Comparison of ENCODE assay signal across 2 cellular contexts in the genomic region with DNA sequence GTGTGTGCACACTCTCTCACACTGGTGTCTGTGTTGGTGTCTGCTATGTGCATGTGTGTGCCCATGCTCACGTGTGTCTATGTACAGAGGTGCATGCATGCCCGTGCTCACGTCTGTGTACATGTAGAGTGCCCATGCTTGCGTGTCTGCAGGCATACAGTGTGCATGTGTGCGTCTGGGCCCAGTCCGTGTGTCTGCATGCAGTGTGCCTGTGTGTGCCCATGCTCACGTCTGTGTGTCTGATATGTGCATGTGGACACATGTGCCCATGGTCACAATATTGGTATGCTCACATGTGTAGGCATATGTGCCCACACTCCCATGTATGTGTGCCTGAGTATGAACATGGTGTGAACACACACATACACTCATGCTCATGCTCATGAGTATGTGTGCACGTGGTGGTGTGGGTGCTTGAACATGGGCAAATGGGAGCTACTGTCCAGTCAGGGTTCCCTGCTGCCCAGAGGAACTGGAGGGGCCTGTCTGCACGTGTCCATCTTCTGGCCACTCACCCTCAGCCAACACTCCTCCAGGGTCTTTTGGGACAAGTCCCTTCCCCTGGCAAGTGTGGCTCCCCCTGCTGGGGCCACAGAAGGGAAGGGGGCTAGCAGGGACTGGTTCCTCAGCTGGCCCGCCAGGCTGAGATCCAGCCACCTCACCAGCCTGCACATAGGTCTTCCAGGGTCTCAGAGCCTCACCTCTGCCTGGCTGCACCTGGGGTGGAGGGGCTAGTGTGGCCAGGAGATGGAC.
A peak's percentile ranks its signal among the peaks of the same experiment; 100 is the strongest.
TF ChIP-seq lines count a peak whose summit lies in the region.

No MANE protein-coding gene starts in this region.

TF ChIP-seq in HepG2, 621 proteins besides CTCF, POLR2A, EP300 and RAD21:
- TF ChIP-seq, protein P1, sequence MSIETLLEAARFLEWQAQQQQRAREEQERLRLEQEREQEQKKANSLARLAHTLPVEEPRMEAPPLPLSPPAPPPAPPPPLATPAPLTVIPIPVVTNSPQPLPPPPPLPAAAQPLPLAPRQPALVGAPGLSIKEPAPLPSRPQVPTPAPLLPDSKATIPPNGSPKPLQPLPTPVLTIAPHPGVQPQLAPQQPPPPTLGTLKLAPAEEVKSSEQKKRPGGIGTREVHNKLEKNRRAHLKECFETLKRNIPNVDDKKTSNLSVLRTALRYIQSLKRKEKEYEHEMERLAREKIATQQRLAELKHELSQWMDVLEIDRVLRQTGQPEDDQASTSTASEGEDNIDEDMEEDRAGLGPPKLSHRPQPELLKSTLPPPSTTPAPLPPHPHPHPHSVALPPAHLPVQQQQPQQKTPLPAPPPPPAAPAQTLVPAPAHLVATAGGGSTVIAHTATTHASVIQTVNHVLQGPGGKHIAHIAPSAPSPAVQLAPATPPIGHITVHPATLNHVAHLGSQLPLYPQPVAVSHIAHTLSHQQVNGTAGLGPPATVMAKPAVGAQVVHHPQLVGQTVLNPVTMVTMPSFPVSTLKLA (IDR thresholded peaks at IDR 0.05): peak; percentile 81
- TF ChIP-seq ELF1 (CRISPR knock-in tag; IDR thresholded peaks at IDR 0.05): no peak

TF ChIP-seq in H1, 55 proteins besides CTCF, POLR2A, EP300 and RAD21:
- no peak for TF ChIP-seq CBX8 (IDR thresholded peaks at IDR 0.05; ENCODE audit: borderline replicate concordance, low read depth, low read length)
- TF ChIP-seq, protein P2, sequence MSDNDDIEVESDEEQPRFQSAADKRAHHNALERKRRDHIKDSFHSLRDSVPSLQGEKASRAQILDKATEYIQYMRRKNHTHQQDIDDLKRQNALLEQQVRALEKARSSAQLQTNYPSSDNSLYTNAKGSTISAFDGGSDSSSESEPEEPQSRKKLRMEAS (IDR thresholded peaks at IDR 0.05): no peak
- no peak for TF ChIP-seq CEBPB (IDR thresholded peaks at IDR 0.05; ENCODE audit: low read depth, low read length)
- no peak for TF ChIP-seq CTBP2 (IDR thresholded peaks at IDR 0.05; ENCODE audit: borderline replicate concordance, insufficient read depth, insufficient read length, low read length)
- TF ChIP-seq BCL11A (IDR thresholded peaks at IDR 0.05; ENCODE audit: low read depth in 2 of 2, low read length in 2 of 2): no peak
- no peak for TF ChIP-seq TCF12 (IDR thresholded peaks at IDR 0.05; ENCODE audit: low read depth, low read length)
- no peak for TF ChIP-seq SIRT6 (IDR thresholded peaks at IDR 0.05; ENCODE audit: low read length)
- TF ChIP-seq BRCA1 (IDR thresholded peaks at IDR 0.05; ENCODE audit: low read depth, low read length): no peak
- no peak for TF ChIP-seq BACH1 (IDR thresholded peaks at IDR 0.05; ENCODE audit: low read length)
- TF ChIP-seq KDM5A (IDR thresholded peaks at IDR 0.05; ENCODE audit: low read length): no peak
- no peak for TF ChIP-seq SIX5 (IDR thresholded peaks at IDR 0.05; ENCODE audit: low read depth, low read length)
TF ChIP-seq in H1: peak in this region for 0.
